Comparison of ENCODE assay signal across 28 cellular contexts in the genomic region with DNA sequence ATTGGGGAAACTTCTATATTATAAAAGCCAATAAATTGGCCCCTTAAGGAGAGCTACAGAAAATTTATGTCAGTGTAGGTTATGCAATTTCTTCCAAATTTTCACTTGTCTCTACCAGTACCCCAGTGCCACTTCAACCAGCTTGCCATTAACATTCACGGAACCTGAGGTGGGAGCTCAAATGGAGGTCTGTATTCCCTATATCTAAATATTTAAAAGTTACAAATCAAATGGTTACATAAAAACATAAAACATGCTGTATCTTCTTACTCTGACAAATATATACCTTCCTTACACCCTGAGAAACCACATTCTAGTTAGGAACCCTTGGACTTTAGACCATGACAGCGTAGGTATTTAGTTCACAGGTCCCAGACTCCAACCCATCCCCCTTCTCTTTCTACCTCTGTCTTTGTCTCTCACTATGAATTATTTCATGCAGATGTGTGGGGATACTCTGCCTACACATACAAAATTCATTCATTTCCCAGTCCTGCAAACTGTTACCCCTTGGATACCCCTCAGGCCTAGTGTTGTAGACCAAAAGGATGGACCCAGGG.
"Had no signal": no experiment of that assay in that cellular context is flagged by ENCODE, and none has a peak within 500 bp of the region (broad histone marks: within the 10 kb centered on the region; RNA-seq: fewer than 3 reads in every experiment).

No MANE protein-coding gene starts in this region.

- H3K27me3 ChIP-seq: esophagus squamous epithelium, neutrophil, pancreas, stomach, thyroid gland, vagina had no signal

- H3K4me1 ChIP-seq: esophagus squamous epithelium, heart right ventricle, lower lobe of right lung, pancreas, thyroid gland, vagina had no signal

- H3K27ac ChIP-seq: coronary artery, esophagus squamous epithelium, heart right ventricle, lower lobe of right lung, neutrophil, pancreas, stomach, thyroid gland, vagina had no signal

- H3K27ac Mint-ChIP-seq: effector memory CD8-positive, alpha-beta T cell; immature natural killer cell; natural killer cell; stimulated activated effector memory CD8-positive, alpha-beta T cell treated with anti-CD3 and anti-CD28 coated beads, Interleukin-12 subunit alpha, Interleukin-12 subunit beta, amount 100 ng/mL, for 72 hours had no signal

- DNase-seq: dermis blood vessel endothelial cell; effector memory CD8-positive, alpha-beta T cell; erythroblast; esophagus squamous epithelium; foreskin melanocyte; glutamatergic neuron; heart right ventricle; hypothalamus; immature natural killer cell; islet precursor cell; kidney glomerular epithelial cell; left ventricle myocardium superior; lower lobe of right lung; natural killer cell; pancreas; stimulated activated CD4-positive, alpha-beta T cell treated with anti-CD3 and anti-CD28 coated beads, Interleukin-2, amount 100 ng/mL, for 24 hours; stimulated activated CD4-positive, alpha-beta T cell treated with anti-CD3 and anti-CD28 coated beads, Interleukin-4, amount 100 ng/mL, for 24 hours; stimulated activated naive CD4-positive, alpha-beta T cell treated with Interleukin-2 at 50 U/mL for 16 hours; stomach; thyroid gland; trophoblast cell had no signal

- H3K9me3 ChIP-seq: esophagus squamous epithelium, lower lobe of right lung, neutrophil, pancreas, stomach, thyroid gland, vagina had no signal

- H3K4me1 Mint-ChIP-seq: immature natural killer cell; natural killer cell; stimulated activated effector memory CD8-positive, alpha-beta T cell treated with anti-CD3 and anti-CD28 coated beads, Interleukin-12 subunit alpha, Interleukin-12 subunit beta, amount 100 ng/mL, for 72 hours had no signal

- H3K4me3 ChIP-seq: coronary artery, esophagus squamous epithelium, heart right ventricle, lower lobe of right lung, pancreas, stomach, thyroid gland, vagina had no signal

- H3K9me3 Mint-ChIP-seq: effector memory CD8-positive, alpha-beta T cell; natural killer cell; stimulated activated effector memory CD8-positive, alpha-beta T cell treated with anti-CD3 and anti-CD28 coated beads, Interleukin-12 subunit alpha, Interleukin-12 subunit beta, amount 100 ng/mL, for 72 hours had no signal

- H3K36me3 Mint-ChIP-seq: immature natural killer cell; natural killer cell; stimulated activated effector memory CD8-positive, alpha-beta T cell treated with anti-CD3 and anti-CD28 coated beads, Interleukin-12 subunit alpha, Interleukin-12 subunit beta, amount 100 ng/mL, for 72 hours had no signal

- H3K36me3 ChIP-seq: esophagus squamous epithelium, heart right ventricle, lower lobe of right lung, neutrophil, pancreas, stomach, thyroid gland, vagina had no signal

- ATAC-seq: effector memory CD8-positive, alpha-beta T cell; heart right ventricle; left ventricle myocardium superior; lower lobe of right lung; natural killer cell; sciatic nerve; stimulated activated effector memory CD8-positive, alpha-beta T cell treated with anti-CD3 and anti-CD28 coated beads, Interleukin-12 subunit alpha, Interleukin-12 subunit beta, amount 100 ng/mL, for 72 hours had no signal

- H3K4me3 Mint-ChIP-seq: effector memory CD8-positive, alpha-beta T cell; immature natural killer cell; natural killer cell; neural crest cell; stimulated activated effector memory CD8-positive, alpha-beta T cell treated with anti-CD3 and anti-CD28 coated beads, Interleukin-12 subunit alpha, Interleukin-12 subunit beta, amount 100 ng/mL, for 72 hours had no signal

- H3K27me3 Mint-ChIP-seq: effector memory CD8-positive, alpha-beta T cell had no signal

- FAIRE-seq: endometrium, pancreas had no signal
